In the genomic region with DNA sequence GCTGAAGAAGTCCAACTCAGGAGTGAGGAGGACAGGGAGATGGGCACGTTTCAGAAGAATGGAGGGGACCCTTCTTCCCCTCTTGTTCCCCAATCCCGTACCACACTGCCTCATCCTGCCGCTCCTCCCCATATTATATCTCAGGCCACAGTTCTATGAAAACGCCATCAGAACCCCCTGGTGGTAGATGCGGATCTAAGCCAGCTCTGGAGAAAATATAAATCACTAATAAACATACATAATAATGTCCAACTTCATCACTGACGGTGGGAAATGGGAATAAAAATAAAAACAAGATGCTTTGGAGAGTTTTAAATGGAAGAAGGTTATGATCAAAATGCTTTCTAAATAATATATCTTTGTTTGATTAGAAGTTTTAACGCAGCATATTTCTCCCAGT, we compare ENCODE assay signal across 22 cellular contexts.
"Had no signal": no experiment of that assay in that cellular context is flagged by ENCODE, and none has a peak within 500 bp of the region (broad histone marks: within the 10 kb centered on the region; RNA-seq: fewer than 3 reads in every experiment).

No MANE protein-coding gene starts in this region.

- H3K27me3 ChIP-seq: ovary, stomach had no signal

- H3K27ac ChIP-seq: esophagus squamous epithelium, left ventricle myocardium inferior, ovary, stomach had no signal

- H3K36me3 ChIP-seq: esophagus squamous epithelium, left ventricle myocardium inferior, ovary, stomach had no signal

- H3K4me1 Mint-ChIP-seq: immature natural killer cell; naive B cell; stimulated activated effector memory CD8-positive, alpha-beta T cell treated with anti-CD3 and anti-CD28 coated beads, Interleukin-12 subunit alpha, Interleukin-12 subunit beta, amount 100 ng/mL, for 72 hours had no signal

- DNase-seq: activated CD4-positive, alpha-beta T cell treated with anti-CD3 and anti-CD28 coated beads, Interleukin-2, amount 50 U/mL, for 4 hours; activated gamma-delta T cell treated with Interleukin-2 at 50 U/mL for 16 hours; effector memory CD4-positive, alpha-beta T cell; esophagus squamous epithelium; immature natural killer cell; kidney glomerular epithelial cell; left ventricle myocardium inferior; mesenchymal stem cell; mucosa of descending colon; naive B cell; ovary; stimulated activated CD4-positive, alpha-beta T cell treated with anti-CD3 and anti-CD28 coated beads, Interleukin-4, amount 100 ng/mL, for 1 hour; stomach; T-helper 2 cell; trophoblast cell had no signal

- H3K9me3 Mint-ChIP-seq: activated T-helper 1 cell treated with anti-CD3 and anti-CD28 coated beads, Interleukin-12 subunit alpha, Interleukin-12 subunit beta, Interleukin-2, Interleukin-4 antibody, amounts not matched to agents 30 ng/mL and 10 ng/mL and 1 ng/mL, durations not matched to agents 14 hours and 24 hours and 36 hours; dendritic cell treated with granulocyte-macrophage colony-stimulating factor and Interleukin-4, amounts not matched to agents 40 ng/mL and 50 ng/mL, for 4 days; immature natural killer cell; stimulated activated effector memory CD8-positive, alpha-beta T cell treated with anti-CD3 and anti-CD28 coated beads, Interleukin-12 subunit alpha, Interleukin-12 subunit beta, amount 100 ng/mL, for 72 hours had no signal

- H3K4me2 ChIP-seq: smooth muscle cell had no signal

- H3K9me3 ChIP-seq: esophagus squamous epithelium, left ventricle myocardium inferior, mucosa of descending colon, ovary, stomach had no signal

- H3K4me3 ChIP-seq: esophagus squamous epithelium, left ventricle myocardium inferior, mucosa of descending colon, ovary, smooth muscle cell, stomach had no signal

- H3K36me3 Mint-ChIP-seq: activated naive CD4-positive, alpha-beta T cell treated with anti-CD3 and anti-CD28 coated beads, Interleukin-2, amount 50 U/mL, for 72 hours; immature natural killer cell; naive B cell; stimulated activated effector memory CD8-positive, alpha-beta T cell treated with anti-CD3 and anti-CD28 coated beads, Interleukin-12 subunit alpha, Interleukin-12 subunit beta, amount 100 ng/mL, for 72 hours had no signal

- H3K4me3 Mint-ChIP-seq: activated T-helper 1 cell treated with anti-CD3 and anti-CD28 coated beads, Interleukin-12 subunit alpha, Interleukin-12 subunit beta, Interleukin-2, Interleukin-4 antibody, amounts not matched to agents 30 ng/mL and 10 ng/mL and 1 ng/mL, durations not matched to agents 14 hours and 24 hours and 36 hours; dendritic cell treated with granulocyte-macrophage colony-stimulating factor and Interleukin-4, amounts not matched to agents 40 ng/mL and 50 ng/mL, for 4 days; immature natural killer cell; naive B cell; stimulated activated effector memory CD8-positive, alpha-beta T cell treated with anti-CD3 and anti-CD28 coated beads, Interleukin-12 subunit alpha, Interleukin-12 subunit beta, amount 100 ng/mL, for 72 hours had no signal

- ATAC-seq: activated naive CD4-positive, alpha-beta T cell treated with anti-CD3 and anti-CD28 coated beads, Interleukin-2, amount 50 U/mL, for 72 hours; mucosa of descending colon; sciatic nerve; stimulated activated effector memory CD8-positive, alpha-beta T cell treated with anti-CD3 and anti-CD28 coated beads, Interleukin-12 subunit alpha, Interleukin-12 subunit beta, amount 100 ng/mL, for 72 hours had no signal

- H3K27me3 Mint-ChIP-seq: dendritic cell treated with granulocyte-macrophage colony-stimulating factor and Interleukin-4, amounts not matched to agents 40 ng/mL and 50 ng/mL, for 4 days; naive B cell had no signal

- FAIRE-seq: bronchial epithelial cell had no signal

- H3K4me1 ChIP-seq: esophagus squamous epithelium, left ventricle myocardium inferior, stomach had no signal

- H3K27ac Mint-ChIP-seq: activated naive CD4-positive, alpha-beta T cell treated with anti-CD3 and anti-CD28 coated beads, Interleukin-2, amount 50 U/mL, for 72 hours; activated T-helper 1 cell treated with anti-CD3 and anti-CD28 coated beads, Interleukin-12 subunit alpha, Interleukin-12 subunit beta, Interleukin-2, Interleukin-4 antibody, amounts not matched to agents 30 ng/mL and 10 ng/mL and 1 ng/mL, durations not matched to agents 14 hours and 24 hours and 36 hours; dendritic cell treated with granulocyte-macrophage colony-stimulating factor and Interleukin-4, amounts not matched to agents 40 ng/mL and 50 ng/mL, for 4 days; immature natural killer cell; naive B cell; stimulated activated effector memory CD8-positive, alpha-beta T cell treated with anti-CD3 and anti-CD28 coated beads, Interleukin-12 subunit alpha, Interleukin-12 subunit beta, amount 100 ng/mL, for 72 hours had no signal
